Comparison of ENCODE assay signal across 8 cellular contexts in genomic region chr6:97497713-97498331, GRCh38.
A peak's percentile ranks its signal among the peaks of the same experiment; 100 is the strongest.
DNase-seq lines count a peak whose midpoint lies in the region; ATAC-seq lines count a peak whose summit lies in the region.

No MANE protein-coding gene starts in this region.

- H3K18ac ChIP-seq in mesenchymal stem cell (ENCODE audit: low read depth in 1 of 2, low read length in 2 of 2), result no peak overlapping the region

- no peak overlapping the region for H3K14ac ChIP-seq in mesenchymal stem cell (ENCODE audit: low read length in 2 of 2)

- H4K91ac ChIP-seq in mesenchymal stem cell (ENCODE audit: low read length), result no peak overlapping the region

- no peak overlapping the region for H2BK5ac ChIP-seq in mesenchymal stem cell (ENCODE audit: low read depth, low read length, poor library complexity, severe bottlenecking)

- H2BK15ac ChIP-seq in mesenchymal stem cell (ENCODE audit: low read depth, poor library complexity, severe bottlenecking), result no peak overlapping the region

- H3K4me2 ChIP-seq in mesenchymal stem cell (ENCODE audit: low read length, poor library complexity, severe bottlenecking), result no peak overlapping the region

- WGBS in mesenchymal stem cell, result 36% methylated on average over 4 of the region's 4 CpGs

- no peak overlapping the region for H3K4me3 ChIP-seq in mesenchymal stem cell (ENCODE audit: insufficient read depth in 1 of 2, low read depth in 1 of 2, low read length in 2 of 2)

- no peaks in the 10 kb centered on the region for H3K9me3 ChIP-seq in mesenchymal stem cell (ENCODE audit: control insufficient read depth, low read length)

- no peak overlapping the region for H3K23ac ChIP-seq in mesenchymal stem cell (ENCODE audit: low read length in 2 of 2)

- no peaks in the 10 kb centered on the region for H3K36me3 ChIP-seq in mesenchymal stem cell (ENCODE audit: control insufficient read depth in 1 of 2, insufficient read depth in 2 of 2, low read depth in 1 of 2, low read length in 2 of 2)

- ATAC-seq in GM21360 (IDR thresholded peaks at IDR 0.05; ENCODE audit: unreplicated experiment), result peak; percentile 100
- ATAC-seq in HG03571 (IDR thresholded peaks at IDR 0.05; ENCODE audit: unreplicated experiment), result peak; percentile 96

- H2AFZ ChIP-seq in mesenchymal stem cell (ENCODE audit: low read depth, low read length), result no peak overlapping the region

- no peaks in the 10 kb centered on the region for H3K4me1 ChIP-seq in mesenchymal stem cell (ENCODE audit: control insufficient read depth, insufficient read depth, low read depth, low read length)

- DNase-seq in DMS 273 (lab: John Stamatoyannopoulos, UW; ENCODE audit: unreplicated experiment) (peak; percentile 89), NCI-H526 treated with DMSO at 0.1 percent for 48 hours (lab: John Stamatoyannopoulos, UW) (peak; percentile 66), mesenchymal stem cell (peak; percentile 66)
- DNase-seq in activated CD4-positive, alpha-beta T cell treated with anti-CD3 and anti-CD28 coated beads, Interleukin-2, amount 50 U/mL, for 4 hours, result peak; percentile 46 to 47
- DNase-seq in effector CD8-positive, alpha-beta T cell (lab: John Stamatoyannopoulos, UW), result peak; percentile 19
- peak; percentile 24 for DNase-seq in stimulated activated CD8-positive, alpha-beta memory T cell treated with anti-CD3 and anti-CD28 coated beads, Interleukin-4, amount 100 ng/mL, for 24 hours (ENCODE audit: low read depth)

- no peaks in the 10 kb centered on the region for H3K79me1 ChIP-seq in mesenchymal stem cell (replicated peaks; ENCODE audit: low read length, poor library complexity, severe bottlenecking)

- no peaks in the 10 kb centered on the region for H3K27me3 ChIP-seq in mesenchymal stem cell (ENCODE audit: control insufficient read depth in 1 of 2, insufficient read depth in 1 of 2, low read length in 2 of 2)

- no peak overlapping the region for H3K9ac ChIP-seq in mesenchymal stem cell (ENCODE audit: low read length)

- H2BK120ac ChIP-seq in mesenchymal stem cell (ENCODE audit: low read depth, low read length), result no peak overlapping the region

- H3K27ac ChIP-seq in mesenchymal stem cell (ENCODE audit: low read length, poor library complexity, severe bottlenecking), result no peak overlapping the region

- no peak overlapping the region for H4K8ac ChIP-seq in mesenchymal stem cell (ENCODE audit: low read length)

- H2BK12ac ChIP-seq in mesenchymal stem cell (ENCODE audit: low read length in 2 of 2), result no peak overlapping the region

- H3K4ac ChIP-seq in mesenchymal stem cell (ENCODE audit: low read depth in 1 of 2, low read length in 2 of 2), result no peak overlapping the region

- H2AK5ac ChIP-seq in mesenchymal stem cell (ENCODE audit: low read length, severe bottlenecking), result no peak overlapping the region

Comparison
In these comparisons a context has a peak if more than half of its experiments do, and no peak if none do; other contexts are left out.
1. DNase-seq: peak in every context shown above with its lines; median percentile 89 in DMS 273; 66 in NCI-H526 treated with DMSO at 0.1 percent for 48 hours; 66 in mesenchymal stem cell; 46 in activated CD4-positive, alpha-beta T cell treated with anti-CD3 and anti-CD28 coated beads, Interleukin-2, amount 50 U/mL, for 4 hours; 24 in stimulated activated CD8-positive, alpha-beta memory T cell treated with anti-CD3 and anti-CD28 coated beads, Interleukin-4, amount 100 ng/mL, for 24 hours; 19 in effector CD8-positive, alpha-beta T cell.